ENCODE assay signal across 2 cellular contexts in genomic region chr1:99936071-99936470, GRCh38.
TF ChIP-seq lines count a peak whose summit lies in the region.

No MANE protein-coding gene starts in this region.

TF ChIP-seq in H1, 55 proteins besides CTCF, POLR2A, EP300 and RAD21:
- TF ChIP-seq POLR2AphosphoS5 (IDR thresholded peaks at IDR 0.05; ENCODE audit: low read depth, low read length) (no peak), RFX5 (IDR thresholded peaks at IDR 0.05; ENCODE audit: borderline replicate concordance, low read depth, low read length) (no peak), JUND (IDR thresholded peaks at IDR 0.05; ENCODE audit: low read length) (no peak), SIX5 (IDR thresholded peaks at IDR 0.05; ENCODE audit: low read depth, low read length) (no peak), BACH1 (IDR thresholded peaks at IDR 0.05; ENCODE audit: low read length) (no peak), CBX5 (IDR thresholded peaks at IDR 0.05; ENCODE audit: low read depth, low read length) (no peak), JUN (IDR thresholded peaks at IDR 0.05; ENCODE audit: low read depth, low read length) (no peak), SAP30 (IDR thresholded peaks at IDR 0.05; ENCODE audit: insufficient read depth, insufficient replicate concordance, low read length) (no peak), USF2 (IDR thresholded peaks at IDR 0.05; ENCODE audit: low read length) (no peak), KDM4A (IDR thresholded peaks at IDR 0.05; ENCODE audit: low read depth, low read length, severe bottlenecking) (no peak), BCL11A (IDR thresholded peaks at IDR 0.05; ENCODE audit: low read depth in 2 of 2, low read length in 2 of 2) (no peak), MAX (IDR thresholded peaks at IDR 0.05) (no peak), SP2 (IDR thresholded peaks at IDR 0.05; ENCODE audit: low read length) (no peak), RBBP5 (IDR thresholded peaks at IDR 0.05; ENCODE audit: borderline replicate concordance, low read depth, low read length) (no peak), CHD2 (IDR thresholded peaks at IDR 0.05; ENCODE audit: low read length) (no peak), CEBPB (IDR thresholded peaks at IDR 0.05; ENCODE audit: low read depth, low read length) (no peak), SIN3A (conservative IDR thresholded peaks at IDR 0.05 in 1 of 2, IDR thresholded peaks at IDR 0.05 in 1 of 2; ENCODE audit: low read depth in 1 of 2, low read length in 2 of 2) (no peak), TBP (IDR thresholded peaks at IDR 0.05; ENCODE audit: low read depth, low read length) (no peak)

TF ChIP-seq in GM12891, 5 proteins besides CTCF, POLR2A, EP300 and RAD21:
- no peak for TF ChIP-seq SPI1 (IDR thresholded peaks at IDR 0.05; ENCODE audit: low read depth, low read length)
- no peak for TF ChIP-seq POLR2AphosphoS5 (IDR thresholded peaks at IDR 0.05; ENCODE audit: low read depth, low read length)
- no peak for TF ChIP-seq PAX5 (IDR thresholded peaks at IDR 0.05; ENCODE audit: insufficient read depth, low read length, severe bottlenecking)
- TF ChIP-seq TAF1 (IDR thresholded peaks at IDR 0.05; ENCODE audit: low read depth, low read length): no peak
- no peak for TF ChIP-seq POU2F2 (IDR thresholded peaks at IDR 0.05; ENCODE audit: low read depth, low read length)
